ENCODE assay signal across 8 cellular contexts in genomic region chr15:40357723-40358491, GRCh38. TPM values are rescaled to one million over a fixed set of nuclear protein-coding genes. Genes with fewer than 3 reads are reported as not detected.
DNase-seq lines count a peak whose midpoint lies in the region; ATAC-seq, FAIRE-seq and TF ChIP-seq lines count a peak whose summit lies in the region.

Gene DISP2 (plus strand): TSS chr15:40358219. CDS start chr15:40358322, 103 bp downstream.

- peaks cover 3 to 50% of the 10 kb centered on the region in 2 experiments; a peak in 4 of 5 replicates for H3K27me3 ChIP-seq in HepG2 (ENCODE audit: control insufficient read depth in 1 of 2, insufficient read depth in 2 of 2, low read length in 2 of 2)

- peaks cover 25% of the 10 kb centered on the region for H3K4me1 ChIP-seq in HepG2 (ENCODE audit: insufficient read depth, low read length)

- ATAC-seq in GM19324 (IDR thresholded peaks at IDR 0.05; ENCODE audit: low FRiP score, unreplicated experiment) (peak; percentile 84), HG03442 (IDR thresholded peaks at IDR 0.05; ENCODE audit: unreplicated experiment) (peak; percentile 78), HepG2 (peak; percentile 87)

- no peak within 1 kb of the TSS for H2AFZ ChIP-seq in HepG2 (ENCODE audit: low read length)

- no peaks in the 10 kb centered on the region for H3K9me3 ChIP-seq in HepG2 (ENCODE audit: low read length)

- H3K79me2 ChIP-seq in HepG2 (ENCODE audit: insufficient read depth, low read length) = no peaks in the 10 kb centered on the region

- H3K9ac ChIP-seq in HepG2 (ENCODE audit: insufficient read depth, low read depth, low read length) = no peak within 1 kb of the TSS

- 36% methylated on average over 6 of the region's 82 CpGs for WGBS in HepG2 (ENCODE audit: low lambda C conversion rate)

- intact Hi-C loops in HepG2 (cut with micrococcal nuclease; ENCODE audit: unreplicated experiment) = no loop called here

- no peaks in the 10 kb centered on the region for H3K36me3 ChIP-seq in HepG2 (replicated peaks in 1 of 2; ENCODE audit: control insufficient read depth in 1 of 2, insufficient read depth in 2 of 2, low read length in 2 of 2)

- TF ChIP-seq EP300 in HepG2 (IDR thresholded peaks at IDR 0.05; ENCODE audit: low read depth in 2 of 2, low read length in 2 of 2) = no peak
- TF ChIP-seq EP300 in HepG2 (CRISPR knock-in tag; IDR thresholded peaks at IDR 0.05; ENCODE audit: borderline replicate concordance) = no peak

- no peaks in the 10 kb centered on the region for H4K20me1 ChIP-seq in HepG2 (ENCODE audit: insufficient read depth, low read length)

- H3K27ac ChIP-seq in HepG2 (ENCODE audit: extremely low read length, insufficient read depth, low read length) = no peak within 1 kb of the TSS

- no TSS peak for BruUV-seq in HepG2 (replicated peaks; lab: Mats Ljungman, UMichigan)

- POLR2A ChIA-PET in HepG2 (lab: Yijun Ruan, JAX) = interaction anchor here (1.7 kb wide), 1 partner anchor 20 kb away, joined by 3 read pairs; no protein-coding TSS in a partner anchor

- peak within 1 kb of the TSS; percentile 42 to 67 (median 58) for H3K4me3 ChIP-seq in HepG2 (replicated peaks in 1 of 3; ENCODE audit: insufficient read depth in 1 of 3, low read depth in 2 of 3, low read length in 3 of 3)

- CTCF ChIA-PET in HepG2 (lab: Yijun Ruan, JAX; ENCODE audit: low intra/inter-chr PET ratio, low total read pairs) = no interaction called here

- H3K4me2 ChIP-seq in HepG2 (ENCODE audit: low read depth, low read length) = peak within 1 kb of the TSS; percentile 81

- TF ChIP-seq RAD21 in HepG2 (CRISPR knock-in tag; IDR thresholded peaks at IDR 0.05) = 0 out of 2 replicates have a peak, but pooled peaks have one; percentile 27

- DNase-seq in Ammon's horn (ENCODE audit: low spot score) (peak; percentile 92), NCI-H774 (lab: John Stamatoyannopoulos, UW) (peak; percentile 83), dedifferentiated amniotic fluid mesenchymal stem cell (ENCODE audit: extremely low spot score) (peak; percentile 70), HepG2 (ENCODE audit: low spot score) (peak; percentile 60)
- peak; percentile 84 to 85 for DNase-seq in activated CD4-positive, alpha-beta T cell treated with anti-CD3 and anti-CD28 coated beads, Interleukin-2, amount 50 U/mL, for 4 hours
- peak; percentile 82 for DNase-seq in stimulated activated CD4-positive, alpha-beta T cell treated with anti-CD3 and anti-CD28 coated beads, Interleukin-2, amount 100 ng/mL, for 4 hours (ENCODE audit: low read depth)

- in situ Hi-C loops in HepG2 (cut with HindIII; ENCODE audit: extremely low pct_ligation_motif_present, low pct_unique_long_range_greater_than_20kb) = no loop called here

- no peak for TF ChIP-seq POLR2A in HepG2 (IDR thresholded peaks at IDR 0.05; ENCODE audit: insufficient read depth in 1 of 2, low read depth in 2 of 2, low read length in 2 of 2)

- FAIRE-seq in HepG2 (lab: Jason Lieb, UNC) = no peak

- TF ChIP-seq CTCF in HepG2 (CRISPR knock-in tag; IDR thresholded peaks at IDR 0.05) = peak; percentile 18

TF ChIP-seq in HepG2, 621 proteins besides CTCF, POLR2A, EP300 and RAD21 (continues in another document):
- TF ChIP-seq DMAP1 (CRISPR knock-in tag; IDR thresholded peaks at IDR 0.05) = 0 out of 2 replicates have a peak, but pooled peaks have one; percentile 42
- TF ChIP-seq ZNF138 (CRISPR knock-in tag; IDR thresholded peaks at IDR 0.05; ENCODE audit: low read depth) = 0 out of 2 replicates have a peak, but pooled peaks have one; percentile 72
- TF ChIP-seq ZNF816 (CRISPR knock-in tag; IDR thresholded peaks at IDR 0.05; ENCODE audit: borderline replicate concordance) = no peak
- peak; percentile 44; the same call in 1 of the 2 replicates for TF ChIP-seq SP4 (CRISPR knock-in tag; IDR thresholded peaks at IDR 0.05)
- TF ChIP-seq TEAD2 (CRISPR knock-in tag; IDR thresholded peaks at IDR 0.05) = no peak
- peak; percentile 65; the same call in 1 of the 2 replicates for TF ChIP-seq ZNF142 (CRISPR knock-in tag; IDR thresholded peaks at IDR 0.05)
- peak; percentile 30; the same call in 1 of the 2 replicates for TF ChIP-seq KAT8 (CRISPR knock-in tag; IDR thresholded peaks at IDR 0.05)
- peak; percentile 87; the same call in 1 of the 2 replicates for TF ChIP-seq SIN3A (IDR thresholded peaks at IDR 0.05; ENCODE audit: borderline replicate concordance, low read depth, low read length)
- TF ChIP-seq ZNF546 (CRISPR knock-in tag; conservative IDR thresholded peaks at IDR 0.05) = 0 out of 2 replicates have a peak, but pooled peaks have one; percentile 45
- no peak for TF ChIP-seq ZNF549 (CRISPR knock-in tag; IDR thresholded peaks at IDR 0.05)
- peak; percentile 3; the same call in 1 of the 2 replicates for TF ChIP-seq RARA (CRISPR knock-in tag; IDR thresholded peaks at IDR 0.05)
- TF ChIP-seq ZBTB7B (CRISPR knock-in tag; IDR thresholded peaks at IDR 0.05) = 0 out of 2 replicates have a peak, but pooled peaks have one; percentile 21
- TF ChIP-seq ZFP37 (CRISPR knock-in tag; IDR thresholded peaks at IDR 0.05; ENCODE audit: borderline replicate concordance) = no peak

RNA-seq across cellular contexts. Expression of gene DISP2, which starts in this region (rescaled TPM):
- 0.09 and 0.15 TPM in 2 replicates for total RNA-seq in HepG2 (2016; rRNA removed; fragmentation: Illumina TruSeq; extraction: Trizol)
- 0.20 TPM in 1 of 2 replicates, not detected in the other for total RNA-seq in HepG2 (2016; cell fraction: cytosol; rRNA removed; fragmentation: Illumina TruSeq; extraction: Trizol; ENCODE audit: low read depth)
- total RNA-seq in HepG2 (2016; cell fraction: insoluble cytoplasmic fraction; rRNA removed; fragmentation: Illumina TruSeq; extraction: Trizol) = 0.01 and 0.15 TPM in 2 replicates
- total RNA-seq in HepG2 (2016; cell fraction: membrane; rRNA removed; fragmentation: Illumina TruSeq; extraction: Trizol) = 0.14 and 0.25 TPM in 2 replicates
- total RNA-seq in HepG2 (2016; cell fraction: nucleus; rRNA removed; fragmentation: Illumina TruSeq; extraction: Trizol) = 0.09 and 0.88 TPM in 2 replicates
- 0.07 and 0.32 TPM in 2 replicates for polyA plus RNA-seq in HepG2 (2011; rRNA removed)
- 0.03 and 0.05 TPM in 2 replicates for polyA plus RNA-seq in HepG2 (2011; cell fraction: cytosol; rRNA removed)
- 0.12 and 0.14 TPM in 2 replicates for polyA plus RNA-seq in HepG2 (2011; cell fraction: nucleus; rRNA removed)
- 0.03 and 0.12 TPM in 2 replicates for polyA plus RNA-seq in HepG2 (2012)
- polyA plus RNA-seq in HepG2 (2016; cell fraction: cytosol; fragmentation: Illumina TruSeq; extraction: Trizol; ENCODE audit: low read depth) = 0.01 and 0.08 TPM in 2 replicates
- 0.03 and 0.20 TPM in 2 replicates for polyA plus RNA-seq in HepG2 (2016; cell fraction: insoluble cytoplasmic fraction; fragmentation: Illumina TruSeq; extraction: Trizol; ENCODE audit: low read depth)
- polyA plus RNA-seq in HepG2 (2016; cell fraction: membrane; fragmentation: Illumina TruSeq; extraction: Trizol; ENCODE audit: low read depth) = 0.26 and 0.30 TPM in 2 replicates
- 1.5 and 2.3 TPM in 2 replicates for polyA plus RNA-seq in HepG2 (2016; cell fraction: nucleus; fragmentation: Illumina TruSeq; extraction: Trizol; ENCODE audit: insufficient read depth, low read depth)
- 0.40 and 1.0 TPM in 2 replicates for polyA minus RNA-seq in HepG2 (2011; rRNA and poly(A)+ RNA removed; ENCODE audit: low replicate concordance)
- 0.09 and 0.59 TPM in 2 replicates for polyA minus RNA-seq in HepG2 (2011; cell fraction: cytosol; rRNA and poly(A)+ RNA removed)
- polyA minus RNA-seq in HepG2 (2011; cell fraction: nucleus; rRNA and poly(A)+ RNA removed) = 0.37 and 0.64 TPM in 2 replicates
